Comparison of ENCODE assay signal across 1 cellular context in genomic region chr11:27420722-27421572, GRCh38.
TF ChIP-seq lines count a peak whose summit lies in the region.

No MANE protein-coding gene starts in this region.

TF ChIP-seq in K562, 482 proteins besides CTCF, POLR2A, EP300 and RAD21 (continued from another document and continues in another):
- TF ChIP-seq, protein P1, sequence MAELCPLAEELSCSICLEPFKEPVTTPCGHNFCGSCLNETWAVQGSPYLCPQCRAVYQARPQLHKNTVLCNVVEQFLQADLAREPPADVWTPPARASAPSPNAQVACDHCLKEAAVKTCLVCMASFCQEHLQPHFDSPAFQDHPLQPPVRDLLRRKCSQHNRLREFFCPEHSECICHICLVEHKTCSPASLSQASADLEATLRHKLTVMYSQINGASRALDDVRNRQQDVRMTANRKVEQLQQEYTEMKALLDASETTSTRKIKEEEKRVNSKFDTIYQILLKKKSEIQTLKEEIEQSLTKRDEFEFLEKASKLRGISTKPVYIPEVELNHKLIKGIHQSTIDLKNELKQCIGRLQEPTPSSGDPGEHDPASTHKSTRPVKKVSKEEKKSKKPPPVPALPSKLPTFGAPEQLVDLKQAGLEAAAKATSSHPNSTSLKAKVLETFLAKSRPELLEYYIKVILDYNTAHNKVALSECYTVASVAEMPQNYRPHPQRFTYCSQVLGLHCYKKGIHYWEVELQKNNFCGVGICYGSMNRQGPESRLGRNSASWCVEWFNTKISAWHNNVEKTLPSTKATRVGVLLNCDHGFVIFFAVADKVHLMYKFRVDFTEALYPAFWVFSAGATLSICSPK (IDR thresholded peaks at IDR 0.05; ENCODE audit: borderline replicate concordance), result no peak
- no peak for TF ChIP-seq ZFPM2 (CRISPR knock-in tag; IDR thresholded peaks at IDR 0.05)
- no peak for TF ChIP-seq KDM4B (IDR thresholded peaks at IDR 0.05; ENCODE audit: borderline replicate concordance in 2 of 2, low read depth in 1 of 2)
- TF ChIP-seq CREBBP (IDR thresholded peaks at IDR 0.05; ENCODE audit: low read depth, low read length), result no peak
- no peak for TF ChIP-seq USF1 (CRISPR knock-in tag; IDR thresholded peaks at IDR 0.05)
- TF ChIP-seq, protein P2, sequence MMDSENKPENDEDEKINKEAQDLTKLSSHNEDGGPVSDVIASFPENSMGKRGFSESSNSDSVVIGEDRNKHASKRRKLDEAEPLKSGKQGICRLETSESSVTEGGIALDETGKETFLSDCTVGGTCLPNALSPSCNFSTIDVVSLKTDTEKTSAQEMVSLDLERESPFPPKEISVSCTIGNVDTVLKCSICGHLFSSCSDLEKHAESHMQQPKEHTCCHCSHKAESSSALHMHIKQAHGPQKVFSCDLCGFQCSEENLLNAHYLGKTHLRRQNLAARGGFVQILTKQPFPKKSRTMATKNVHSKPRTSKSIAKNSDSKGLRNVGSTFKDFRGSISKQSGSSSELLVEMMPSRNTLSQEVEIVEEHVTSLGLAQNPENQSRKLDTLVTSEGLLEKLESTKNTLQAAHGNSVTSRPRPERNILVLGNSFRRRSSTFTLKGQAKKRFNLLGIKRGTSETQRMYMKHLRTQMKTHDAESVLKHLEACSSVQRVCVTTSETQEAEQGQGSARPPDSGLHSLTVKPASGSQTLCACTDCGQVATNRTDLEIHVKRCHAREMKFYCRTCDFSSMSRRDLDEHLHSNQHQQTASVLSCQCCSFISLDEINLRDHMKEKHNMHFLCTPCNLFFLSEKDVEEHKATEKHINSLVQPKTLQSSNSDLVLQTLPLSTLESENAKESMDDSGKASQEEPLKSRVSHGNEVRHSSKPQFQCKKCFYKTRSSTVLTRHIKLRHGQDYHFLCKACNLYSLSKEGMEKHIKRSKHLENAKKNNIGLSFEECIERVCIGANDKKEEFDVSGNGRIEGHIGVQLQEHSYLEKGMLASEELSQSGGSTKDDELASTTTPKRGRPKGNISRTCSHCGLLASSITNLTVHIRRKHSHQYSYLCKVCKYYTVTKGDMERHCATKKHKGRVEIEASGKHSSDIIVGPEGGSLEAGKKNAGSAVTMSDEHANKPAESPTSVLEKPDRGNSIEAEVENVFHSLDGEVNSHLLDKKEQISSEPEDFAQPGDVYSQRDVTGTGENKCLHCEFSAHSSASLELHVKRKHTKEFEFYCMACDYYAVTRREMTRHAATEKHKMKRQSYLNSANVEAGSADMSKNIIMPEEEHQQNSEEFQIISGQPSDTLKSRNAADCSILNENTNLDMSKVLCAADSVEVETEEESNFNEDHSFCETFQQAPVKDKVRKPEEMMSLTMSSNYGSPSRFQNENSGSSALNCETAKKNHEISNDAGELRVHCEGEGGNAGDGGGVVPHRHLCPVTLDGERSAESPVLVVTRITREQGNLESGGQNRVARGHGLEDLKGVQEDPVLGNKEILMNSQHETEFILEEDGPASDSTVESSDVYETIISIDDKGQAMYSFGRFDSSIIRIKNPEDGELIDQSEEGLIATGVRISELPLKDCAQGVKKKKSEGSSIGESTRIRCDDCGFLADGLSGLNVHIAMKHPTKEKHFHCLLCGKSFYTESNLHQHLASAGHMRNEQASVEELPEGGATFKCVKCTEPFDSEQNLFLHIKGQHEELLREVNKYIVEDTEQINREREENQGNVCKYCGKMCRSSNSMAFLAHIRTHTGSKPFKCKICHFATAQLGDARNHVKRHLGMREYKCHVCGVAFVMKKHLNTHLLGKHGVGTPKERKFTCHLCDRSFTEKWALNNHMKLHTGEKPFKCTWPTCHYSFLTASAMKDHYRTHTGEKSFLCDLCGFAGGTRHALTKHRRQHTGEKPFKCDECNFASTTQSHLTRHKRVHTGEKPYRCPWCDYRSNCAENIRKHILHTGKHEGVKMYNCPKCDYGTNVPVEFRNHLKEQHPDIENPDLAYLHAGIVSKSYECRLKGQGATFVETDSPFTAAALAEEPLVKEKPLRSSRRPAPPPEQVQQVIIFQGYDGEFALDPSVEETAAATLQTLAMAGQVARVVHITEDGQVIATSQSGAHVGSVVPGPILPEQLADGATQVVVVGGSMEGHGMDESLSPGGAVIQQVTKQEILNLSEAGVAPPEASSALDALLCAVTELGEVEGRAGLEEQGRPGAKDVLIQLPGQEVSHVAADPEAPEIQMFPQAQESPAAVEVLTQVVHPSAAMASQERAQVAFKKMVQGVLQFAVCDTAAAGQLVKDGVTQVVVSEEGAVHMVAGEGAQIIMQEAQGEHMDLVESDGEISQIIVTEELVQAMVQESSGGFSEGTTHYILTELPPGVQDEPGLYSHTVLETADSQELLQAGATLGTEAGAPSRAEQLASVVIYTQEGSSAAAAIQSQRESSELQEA (IDR thresholded peaks at IDR 0.05; ENCODE audit: low read depth), result no peak
- TF ChIP-seq ZNF280B (CRISPR knock-in tag; IDR thresholded peaks at IDR 0.05), result no peak
- TF ChIP-seq RCOR1 (IDR thresholded peaks at IDR 0.05; ENCODE audit: borderline replicate concordance in 1 of 2, low read depth in 2 of 2, low read length in 2 of 2), result peak; percentile 85 to 98; a peak in 3 of 4 replicates
- TF ChIP-seq, protein P3, sequence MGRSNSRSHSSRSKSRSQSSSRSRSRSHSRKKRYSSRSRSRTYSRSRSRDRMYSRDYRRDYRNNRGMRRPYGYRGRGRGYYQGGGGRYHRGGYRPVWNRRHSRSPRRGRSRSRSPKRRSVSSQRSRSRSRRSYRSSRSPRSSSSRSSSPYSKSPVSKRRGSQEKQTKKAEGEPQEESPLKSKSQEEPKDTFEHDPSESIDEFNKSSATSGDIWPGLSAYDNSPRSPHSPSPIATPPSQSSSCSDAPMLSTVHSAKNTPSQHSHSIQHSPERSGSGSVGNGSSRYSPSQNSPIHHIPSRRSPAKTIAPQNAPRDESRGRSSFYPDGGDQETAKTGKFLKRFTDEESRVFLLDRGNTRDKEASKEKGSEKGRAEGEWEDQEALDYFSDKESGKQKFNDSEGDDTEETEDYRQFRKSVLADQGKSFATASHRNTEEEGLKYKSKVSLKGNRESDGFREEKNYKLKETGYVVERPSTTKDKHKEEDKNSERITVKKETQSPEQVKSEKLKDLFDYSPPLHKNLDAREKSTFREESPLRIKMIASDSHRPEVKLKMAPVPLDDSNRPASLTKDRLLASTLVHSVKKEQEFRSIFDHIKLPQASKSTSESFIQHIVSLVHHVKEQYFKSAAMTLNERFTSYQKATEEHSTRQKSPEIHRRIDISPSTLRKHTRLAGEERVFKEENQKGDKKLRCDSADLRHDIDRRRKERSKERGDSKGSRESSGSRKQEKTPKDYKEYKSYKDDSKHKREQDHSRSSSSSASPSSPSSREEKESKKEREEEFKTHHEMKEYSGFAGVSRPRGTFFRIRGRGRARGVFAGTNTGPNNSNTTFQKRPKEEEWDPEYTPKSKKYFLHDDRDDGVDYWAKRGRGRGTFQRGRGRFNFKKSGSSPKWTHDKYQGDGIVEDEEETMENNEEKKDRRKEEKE (IDR thresholded peaks at IDR 0.05; ENCODE audit: borderline replicate concordance in 1 of 2, control insufficient read depth in 1 of 2, low read depth in 2 of 2, low read length in 1 of 2), result no peak
- TF ChIP-seq, protein P4, sequence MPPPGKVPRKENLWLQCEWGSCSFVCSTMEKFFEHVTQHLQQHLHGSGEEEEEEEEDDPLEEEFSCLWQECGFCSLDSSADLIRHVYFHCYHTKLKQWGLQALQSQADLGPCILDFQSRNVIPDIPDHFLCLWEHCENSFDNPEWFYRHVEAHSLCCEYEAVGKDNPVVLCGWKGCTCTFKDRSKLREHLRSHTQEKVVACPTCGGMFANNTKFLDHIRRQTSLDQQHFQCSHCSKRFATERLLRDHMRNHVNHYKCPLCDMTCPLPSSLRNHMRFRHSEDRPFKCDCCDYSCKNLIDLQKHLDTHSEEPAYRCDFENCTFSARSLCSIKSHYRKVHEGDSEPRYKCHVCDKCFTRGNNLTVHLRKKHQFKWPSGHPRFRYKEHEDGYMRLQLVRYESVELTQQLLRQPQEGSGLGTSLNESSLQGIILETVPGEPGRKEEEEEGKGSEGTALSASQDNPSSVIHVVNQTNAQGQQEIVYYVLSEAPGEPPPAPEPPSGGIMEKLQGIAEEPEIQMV (tag; conservative IDR thresholded peaks at IDR 0.05; ENCODE audit: low read depth), result no peak
- TF ChIP-seq ZNF583 (CRISPR knock-in tag; IDR thresholded peaks at IDR 0.05), result no peak
- 0 out of 2 replicates have a peak, but pooled peaks have one; percentile 41 for TF ChIP-seq ZNF41 (CRISPR knock-in tag; conservative IDR thresholded peaks at IDR 0.05)
- TF ChIP-seq HMG20B (CRISPR knock-in tag; IDR thresholded peaks at IDR 0.05), result no peak
- no peak; the same call in 1 of the 2 replicates for TF ChIP-seq ILF3 (IDR thresholded peaks at IDR 0.05; ENCODE audit: borderline replicate concordance)
- no peak for TF ChIP-seq PHTF2 (CRISPR knock-in tag; IDR thresholded peaks at IDR 0.05)
- TF ChIP-seq, protein P5, sequence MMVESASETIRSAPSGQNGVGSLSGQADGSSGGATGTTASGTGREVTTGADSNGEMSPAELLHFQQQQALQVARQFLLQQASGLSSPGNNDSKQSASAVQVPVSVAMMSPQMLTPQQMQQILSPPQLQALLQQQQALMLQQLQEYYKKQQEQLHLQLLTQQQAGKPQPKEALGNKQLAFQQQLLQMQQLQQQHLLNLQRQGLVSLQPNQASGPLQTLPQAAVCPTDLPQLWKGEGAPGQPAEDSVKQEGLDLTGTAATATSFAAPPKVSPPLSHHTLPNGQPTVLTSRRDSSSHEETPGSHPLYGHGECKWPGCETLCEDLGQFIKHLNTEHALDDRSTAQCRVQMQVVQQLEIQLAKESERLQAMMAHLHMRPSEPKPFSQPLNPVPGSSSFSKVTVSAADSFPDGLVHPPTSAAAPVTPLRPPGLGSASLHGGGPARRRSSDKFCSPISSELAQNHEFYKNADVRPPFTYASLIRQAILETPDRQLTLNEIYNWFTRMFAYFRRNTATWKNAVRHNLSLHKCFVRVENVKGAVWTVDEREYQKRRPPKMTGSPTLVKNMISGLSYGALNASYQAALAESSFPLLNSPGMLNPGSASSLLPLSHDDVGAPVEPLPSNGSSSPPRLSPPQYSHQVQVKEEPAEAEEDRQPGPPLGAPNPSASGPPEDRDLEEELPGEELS (CRISPR knock-in tag; IDR thresholded peaks at IDR 0.05; ENCODE audit: borderline replicate concordance), result no peak
- no peak for TF ChIP-seq E2F4 (CRISPR knock-in tag; IDR thresholded peaks at IDR 0.05; ENCODE audit: low read depth)
- TF ChIP-seq SNRNP70 (optimal IDR thresholded peaks at IDR 0.05; ENCODE audit: low read depth, low read length), result no peak
- peak; percentile 94 to 96 for TF ChIP-seq TRIM24 (IDR thresholded peaks at IDR 0.05)
- TF ChIP-seq ZNF444 (CRISPR knock-in tag; IDR thresholded peaks at IDR 0.05), result no peak
- TF ChIP-seq, protein P6, sequence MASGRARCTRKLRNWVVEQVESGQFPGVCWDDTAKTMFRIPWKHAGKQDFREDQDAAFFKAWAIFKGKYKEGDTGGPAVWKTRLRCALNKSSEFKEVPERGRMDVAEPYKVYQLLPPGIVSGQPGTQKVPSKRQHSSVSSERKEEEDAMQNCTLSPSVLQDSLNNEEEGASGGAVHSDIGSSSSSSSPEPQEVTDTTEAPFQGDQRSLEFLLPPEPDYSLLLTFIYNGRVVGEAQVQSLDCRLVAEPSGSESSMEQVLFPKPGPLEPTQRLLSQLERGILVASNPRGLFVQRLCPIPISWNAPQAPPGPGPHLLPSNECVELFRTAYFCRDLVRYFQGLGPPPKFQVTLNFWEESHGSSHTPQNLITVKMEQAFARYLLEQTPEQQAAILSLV (tag; IDR thresholded peaks at IDR 0.05), result no peak
- no peak for TF ChIP-seq SUPT5H (IDR thresholded peaks at IDR 0.05)
- no peak for TF ChIP-seq RBFOX2 (IDR thresholded peaks at IDR 0.05; ENCODE audit: low read depth, low read length)
- TF ChIP-seq STAG1 (CRISPR knock-in tag; IDR thresholded peaks at IDR 0.05; ENCODE audit: borderline replicate concordance), result no peak
- no peak for TF ChIP-seq ZNF695 (CRISPR knock-in tag; IDR thresholded peaks at IDR 0.05)
- TF ChIP-seq BHLHE40 (IDR thresholded peaks at IDR 0.05; ENCODE audit: low read length), result 0 out of 2 replicates have a peak, but pooled peaks have one; percentile 13
- TF ChIP-seq ATF2 (CRISPR knock-in tag; IDR thresholded peaks at IDR 0.05), result no peak
- no peak for TF ChIP-seq CHD2 (IDR thresholded peaks at IDR 0.05; ENCODE audit: low read depth, low read length)
- no peak for TF ChIP-seq ADNP (tag; IDR thresholded peaks at IDR 0.05)
- no peak for TF ChIP-seq E2F3 (CRISPR knock-in tag; IDR thresholded peaks at IDR 0.05)
- TF ChIP-seq LCOR (CRISPR knock-in tag; IDR thresholded peaks at IDR 0.05), result peak; percentile 46; the same call in 1 of the 2 replicates
- TF ChIP-seq ZNF24 (IDR thresholded peaks at IDR 0.05), result no peak
- 0 out of 2 replicates have a peak, but pooled peaks have one; percentile 20 for TF ChIP-seq ZNF354B (CRISPR knock-in tag; IDR thresholded peaks at IDR 0.05)
- TF ChIP-seq NRF1 (conservative IDR thresholded peaks at IDR 0.05 in 1 of 2, IDR thresholded peaks at IDR 0.05 in 1 of 2), result no peak
- no peak for TF ChIP-seq U2AF2 (optimal IDR thresholded peaks at IDR 0.05; ENCODE audit: low read depth, low read length)
- peak; percentile 81; the same call in 1 of the 2 replicates for TF ChIP-seq ZNF311 (CRISPR knock-in tag; IDR thresholded peaks at IDR 0.05)
- no peak for TF ChIP-seq HCFC1 (IDR thresholded peaks at IDR 0.05; ENCODE audit: low read depth, low read length)
